21 cellular contexts compared by ENCODE assay signal in genomic region chr15:31905054-31905453, GRCh38. TPM values are rescaled to one million over a fixed set of nuclear protein-coding genes. Genes with fewer than 3 reads are reported as not detected.
DNase-seq lines count a peak whose midpoint lies in the region; ATAC-seq and TF ChIP-seq lines count a peak whose summit lies in the region.
"Had no signal": no experiment of that assay in that cellular context is flagged by ENCODE, and none has a peak within 500 bp of the region (broad histone marks: within the 10 kb centered on the region; RNA-seq: fewer than 3 reads in every experiment).

No MANE protein-coding gene starts in this region.

- H3K4me1 Mint-ChIP-seq in endodermal cell: peaks cover 13% of the 10 kb centered on the region
- H3K4me1 Mint-ChIP-seq: CD14-positive monocyte had no signal

- H3K27ac Mint-ChIP-seq in endodermal cell: no peak overlapping the region
- H3K27ac Mint-ChIP-seq: activated CD4-positive, alpha-beta memory T cell treated with anti-CD3 and anti-CD28 coated beads for 36 hours; CD14-positive monocyte had no signal

- peaks cover 3% of the 10 kb centered on the region for H3K27me3 ChIP-seq in left ventricle myocardium inferior (ENCODE audit: low read depth)
- no peaks in the 10 kb centered on the region for H3K27me3 ChIP-seq in endodermal cell (ENCODE audit: control insufficient read depth, insufficient read depth, low read length, poor library complexity, severe bottlenecking)
- no peaks in the 10 kb centered on the region for H3K27me3 ChIP-seq in upper lobe of right lung
- H3K27me3 ChIP-seq: SJSA1 had no signal

- no peak overlapping the region for H3K4me3 Mint-ChIP-seq in endodermal cell
- H3K4me3 Mint-ChIP-seq: activated CD4-positive, alpha-beta memory T cell treated with anti-CD3 and anti-CD28 coated beads for 36 hours; CD14-positive monocyte had no signal

- 67 to 68% methylated on average over 4 to 8 of the region's 8 CpGs for WGBS in endodermal cell (ENCODE audit: insufficient coverage in 1 of 2, insufficient read length in 1 of 2), 2 experiments

- H3K27ac ChIP-seq in left ventricle myocardium inferior (replicated peaks) (no peak overlapping the region), endodermal cell (ENCODE audit: low read depth, low read length) (no peak overlapping the region), upper lobe of right lung (no peak overlapping the region)
- H3K27ac ChIP-seq: SJSA1, VCaP had no signal

- H3K27me3 Mint-ChIP-seq in endodermal cell (ENCODE audit: insufficient read depth): no peaks in the 10 kb centered on the region

- no peaks in the 10 kb centered on the region for H3K9me3 Mint-ChIP-seq in endodermal cell
- H3K9me3 Mint-ChIP-seq: activated CD4-positive, alpha-beta memory T cell treated with anti-CD3 and anti-CD28 coated beads for 36 hours had no signal

- H3K9ac ChIP-seq in endodermal cell (ENCODE audit: extremely low read depth, low read length, poor library complexity, severe bottlenecking): no peak overlapping the region

- no peak for DNase-seq in Right ventricle myocardium superior
- DNase-seq in left ventricle myocardium inferior: no peak
- peak; percentile 68 for DNase-seq in endodermal cell
- no peak for DNase-seq in left lobe of liver (ENCODE audit: low spot score)
- DNase-seq in upper lobe of right lung: no peak
- DNase-seq in OCI-M2 (lab: John Stamatoyannopoulos, UW; ENCODE audit: unreplicated experiment): no peak
- DNase-seq in DMS114 treated with DMSO at 0.1 percent for 48 hours (lab: John Stamatoyannopoulos, UW; ENCODE audit: unreplicated experiment): no peak
- no peak for DNase-seq in stimulated activated CD4-positive, alpha-beta T cell treated with anti-CD3 and anti-CD28 coated beads, Interleukin-1b, Interleukin-23, amount 100 ng/mL, for 48 hours
- DNase-seq: activated CD4-positive, alpha-beta memory T cell treated with anti-CD3 and anti-CD28 coated beads for 36 hours; activated naive CD4-positive, alpha-beta T cell treated with Interleukin-2 at 50 U/mL for 16 hours; activated T-cell treated with anti-CD3 and anti-CD28 coated beads for 4 hours; anterior cingulate cortex; central memory CD4-positive, alpha-beta T cell; Karpas-422; naive thymus-derived CD4-positive, alpha-beta T cell; NCI-H1092; NCI-H524 treated with DMSO at 0.1 percent for 48 hours; T-helper 2 cell had no signal

- TF ChIP-seq CTCF in left ventricle myocardium inferior (IDR thresholded peaks at IDR 0.05; ENCODE audit: borderline replicate concordance) (no peak), endodermal cell (conservative IDR thresholded peaks at IDR 0.05) (no peak), upper lobe of right lung (IDR thresholded peaks at IDR 0.05) (no peak)

- no peaks in the 10 kb centered on the region for H3K36me3 Mint-ChIP-seq in endodermal cell (ENCODE audit: low read depth)
- H3K36me3 Mint-ChIP-seq: activated CD4-positive, alpha-beta memory T cell treated with anti-CD3 and anti-CD28 coated beads for 36 hours; CD14-positive monocyte had no signal

- no peaks in the 10 kb centered on the region for H3K9me3 ChIP-seq in left ventricle myocardium inferior (replicated peaks)
- no peaks in the 10 kb centered on the region for H3K9me3 ChIP-seq in endodermal cell (ENCODE audit: control insufficient read depth, low read length)
- H3K9me3 ChIP-seq in upper lobe of right lung: no peaks in the 10 kb centered on the region
- H3K9me3 ChIP-seq: SJSA1 had no signal

- H3K4me3 ChIP-seq in left ventricle myocardium inferior (no peak overlapping the region), endodermal cell (ENCODE audit: low read length) (no peak overlapping the region), upper lobe of right lung (no peak overlapping the region)
- H3K4me3 ChIP-seq: SJSA1 had no signal

- H3K36me3 ChIP-seq in left ventricle myocardium inferior (no peaks in the 10 kb centered on the region), endodermal cell (ENCODE audit: control insufficient read depth, insufficient read depth, low read length) (no peaks in the 10 kb centered on the region), upper lobe of right lung (no peaks in the 10 kb centered on the region)
- H3K36me3 ChIP-seq: SJSA1 had no signal

- intact Hi-C loops in Right ventricle myocardium superior (cut with DNase I) (no loop called here), left ventricle myocardium inferior (cut with micrococcal nuclease) (no loop called here), upper lobe of right lung (cut with DNase I) (no loop called here)

- ATAC-seq in Right ventricle myocardium superior (ENCODE audit: poor library complexity) (peak; percentile 63), left lobe of liver (peak; percentile 54), upper lobe of right lung (peak; percentile 80)
- ATAC-seq: naive thymus-derived CD4-positive, alpha-beta T cell had no signal

- H3K4me1 ChIP-seq in left ventricle myocardium inferior (peaks cover 10% of the 10 kb centered on the region), endodermal cell (ENCODE audit: control insufficient read depth, insufficient read depth, low read length) (peaks cover 7% of the 10 kb centered on the region), upper lobe of right lung (no peaks in the 10 kb centered on the region)
- H3K4me1 ChIP-seq: SJSA1 had no signal

RNA-seq across cellular contexts. Expression of gene OTUD7A, which starts 34.6 kb away (rescaled TPM):
- total RNA-seq in Right ventricle myocardium superior: 1.7 TPM
- total RNA-seq in left ventricle myocardium inferior: 1.5 TPM
- total RNA-seq in endodermal cell: 1 to 10 TPM; 2.6 to 3.1 TPM
- polyA plus RNA-seq in endodermal cell (2013, experiment 1 of 2): 1.7 TPM
- 1.8 TPM for polyA plus RNA-seq in endodermal cell (2013, experiment 2 of 2)
- 1.5 TPM for total RNA-seq in left lobe of liver
- total RNA-seq in upper lobe of right lung: 2.8 TPM
- total RNA-seq: SJSA1 had no signal
